In the genomic region with DNA sequence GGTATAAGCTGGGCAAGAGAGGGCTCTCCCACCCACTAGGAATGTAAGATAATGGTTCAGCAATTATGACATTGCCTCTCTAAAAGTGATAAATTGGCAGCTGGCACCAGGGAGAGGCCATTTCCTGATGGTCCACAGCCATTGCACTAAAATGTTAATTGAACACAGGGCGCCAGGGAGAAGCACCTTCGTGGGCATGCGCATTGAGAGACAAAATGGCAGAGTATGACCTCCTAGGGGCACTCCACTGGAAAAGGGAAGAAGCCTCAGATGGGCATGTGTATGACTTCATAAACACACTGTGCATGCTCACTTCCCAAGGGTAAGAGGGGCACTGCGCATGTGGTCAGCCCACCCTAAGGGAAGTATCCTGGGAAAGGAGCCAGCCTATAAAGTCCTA, we compare ENCODE assay signal across 1 cellular context.
TF ChIP-seq lines count a peak whose summit lies in the region.

No MANE protein-coding gene starts in this region.

TF ChIP-seq in K562, 482 proteins besides CTCF, POLR2A, EP300 and RAD21 (continued from another document):
- TF ChIP-seq ZBTB40 (IDR thresholded peaks at IDR 0.05) (no peak), ZBTB40 (CRISPR knock-in tag; IDR thresholded peaks at IDR 0.05) (no peak), ZBTB1 (CRISPR knock-in tag; IDR thresholded peaks at IDR 0.05; ENCODE audit: borderline replicate concordance, low read depth) (no peak), NRF1 (conservative IDR thresholded peaks at IDR 0.05 in 1 of 2, IDR thresholded peaks at IDR 0.05 in 1 of 2) (peak; percentile 71 to 76), SREBF1 (IDR thresholded peaks at IDR 0.05; ENCODE audit: borderline replicate concordance, low read depth, low read length) (no peak), PRPF4 (IDR thresholded peaks at IDR 0.05; ENCODE audit: insufficient read depth, low read depth, low read length, poor library complexity, severe bottlenecking) (no peak), KLF10 (CRISPR knock-in tag; IDR thresholded peaks at IDR 0.05) (no peak)
